27 cellular contexts compared by ENCODE assay signal in genomic region chr1:176271572-176271971, GRCh38.
"Had no signal": no experiment of that assay in that cellular context is flagged by ENCODE, and none has a peak within 500 bp of the region (broad histone marks: within the 10 kb centered on the region; RNA-seq: fewer than 3 reads in every experiment).

No MANE protein-coding gene starts in this region.

- DNase-seq: stimulated activated CD4-positive, alpha-beta T cell treated with anti-CD3 and anti-CD28 coated beads, Interleukin-2, amount 100 ng/mL, for 48 hours; stimulated activated CD4-positive, alpha-beta T cell treated with anti-CD3 and anti-CD28 coated beads, Interleukin-4, amount 100 ng/mL, for 1 hour; stimulated activated CD4-positive, alpha-beta T cell treated with anti-CD3 and anti-CD28 coated beads, Interleukin-4, amount 100 ng/mL, for 24 hours; stimulated activated CD4-positive, alpha-beta T cell treated with anti-CD3 and anti-CD28 coated beads, Interleukin-4, amount 100 ng/mL, for 4 hours; stimulated activated CD8-positive, alpha-beta memory T cell treated with anti-CD3 and anti-CD28 coated beads, Interleukin-4, amount 100 ng/mL, for 48 hours; stimulated activated naive B cell treated with anti-CD40 and anti-IgM and Interleukin-4, amounts not matched to agents 10 μg/mL and 1 μg/mL and 100 μg/mL, for 72 hours; stimulated activated naive CD4-positive, alpha-beta T cell; stimulated activated naive CD4-positive, alpha-beta T cell treated with Interleukin-2 at 50 U/mL for 16 hours; stimulated activated naive CD8-positive, alpha-beta T cell treated with anti-CD3 and anti-CD28 coated beads, Interleukin-15, amount 100 ng/mL, for 72 hours; stimulated activated naive CD8-positive, alpha-beta T cell treated with anti-CD3 and anti-CD28 coated beads, Interleukin-15, Interleukin-2, amounts not matched to agents 100 U/mL and 50 U/mL, for 24 hours; stomach; substantia nigra; testis; thyroid gland; tibial artery; transverse colon; upper lobe of left lung; upper lobe of right lung; uterus had no signal

- H3K4me3 Mint-ChIP-seq: stimulated activated effector memory CD8-positive, alpha-beta T cell treated with anti-CD3 and anti-CD28 coated beads, Interleukin-12 subunit alpha, Interleukin-12 subunit beta, amount 100 ng/mL, for 72 hours; stimulated activated memory B cell treated with anti-CD40 and anti-IgM and Interleukin-4, amounts not matched to agents 10 μg/mL and 1 μg/mL and 100 μg/mL, for 72 hours; stimulated activated naive B cell treated with anti-CD40 and anti-IgM and Interleukin-4, amounts not matched to agents 10 μg/mL and 1 μg/mL and 100 μg/mL, for 72 hours; stimulated activated naive CD8-positive, alpha-beta T cell treated with anti-CD3 and anti-CD28 coated beads, Interleukin-15, amount 100 ng/mL, for 72 hours; stimulated activated naive CD8-positive, alpha-beta T cell treated with anti-CD3 and anti-CD28 coated beads, Interleukin-15, Interleukin-2, amounts not matched to agents 100 ng/mL and 50 ng/mL, for 24 hours; type B pancreatic cell had no signal

- H3K27ac ChIP-seq: stomach, suprapubic skin, testis, thoracic aorta, thyroid gland, tibial artery, tibial nerve, transverse colon, upper lobe of left lung, upper lobe of right lung, uterus, vagina had no signal

- H3K27ac Mint-ChIP-seq: stimulated activated effector memory CD8-positive, alpha-beta T cell treated with anti-CD3 and anti-CD28 coated beads, Interleukin-12 subunit alpha, Interleukin-12 subunit beta, amount 100 ng/mL, for 72 hours; stimulated activated memory B cell treated with anti-CD40 and anti-IgM and Interleukin-4, amounts not matched to agents 10 μg/mL and 1 μg/mL and 100 μg/mL, for 72 hours; stimulated activated naive B cell treated with anti-CD40 and anti-IgM and Interleukin-4, amounts not matched to agents 10 μg/mL and 1 μg/mL and 100 μg/mL, for 72 hours; stimulated activated naive CD8-positive, alpha-beta T cell treated with anti-CD3 and anti-CD28 coated beads, Interleukin-15, amount 100 ng/mL, for 72 hours; stimulated activated naive CD8-positive, alpha-beta T cell treated with anti-CD3 and anti-CD28 coated beads, Interleukin-15, Interleukin-2, amounts not matched to agents 100 ng/mL and 50 ng/mL, for 24 hours; type B pancreatic cell had no signal

- H3K4me1 ChIP-seq: stomach, suprapubic skin, testis, thyroid gland, tibial artery, tibial nerve, transverse colon, upper lobe of left lung, upper lobe of right lung, uterus, vagina had no signal

- H3K27me3 ChIP-seq: stomach, suprapubic skin, testis, thyroid gland, tibial artery, tibial nerve, transverse colon, upper lobe of left lung, upper lobe of right lung, uterus, vagina had no signal

- H3K36me3 ChIP-seq: stomach, suprapubic skin, thoracic aorta, thyroid gland, tibial artery, tibial nerve, transverse colon, upper lobe of left lung, upper lobe of right lung, uterus, vagina had no signal

- ATAC-seq: stimulated activated effector memory CD8-positive, alpha-beta T cell treated with anti-CD3 and anti-CD28 coated beads, Interleukin-12 subunit alpha, Interleukin-12 subunit beta, amount 100 ng/mL, for 72 hours; stimulated activated memory B cell treated with anti-CD40 and anti-IgM and Interleukin-4, amounts not matched to agents 10 μg/mL and 1 μg/mL and 100 μg/mL, for 72 hours; stimulated activated naive CD8-positive, alpha-beta T cell treated with anti-CD3 and anti-CD28 coated beads, Interleukin-15, amount 100 ng/mL, for 72 hours; stimulated activated naive CD8-positive, alpha-beta T cell treated with anti-CD3 and anti-CD28 coated beads, Interleukin-15, Interleukin-2, amounts not matched to agents 100 U/mL and 50 U/mL, for 24 hours; upper lobe of right lung had no signal

- H3K27me3 Mint-ChIP-seq: stimulated activated memory B cell treated with anti-CD40 and anti-IgM and Interleukin-4, amounts not matched to agents 10 μg/mL and 1 μg/mL and 100 μg/mL, for 72 hours; stimulated activated naive B cell treated with anti-CD40 and anti-IgM and Interleukin-4, amounts not matched to agents 10 μg/mL and 1 μg/mL and 100 μg/mL, for 72 hours; stimulated activated naive CD8-positive, alpha-beta T cell treated with anti-CD3 and anti-CD28 coated beads, Interleukin-15, amount 100 ng/mL, for 72 hours; stimulated activated naive CD8-positive, alpha-beta T cell treated with anti-CD3 and anti-CD28 coated beads, Interleukin-15, Interleukin-2, amounts not matched to agents 100 ng/mL and 50 ng/mL, for 24 hours; type B pancreatic cell had no signal

- H3K36me3 Mint-ChIP-seq: stimulated activated effector memory CD8-positive, alpha-beta T cell treated with anti-CD3 and anti-CD28 coated beads, Interleukin-12 subunit alpha, Interleukin-12 subunit beta, amount 100 ng/mL, for 72 hours; stimulated activated memory B cell treated with anti-CD40 and anti-IgM and Interleukin-4, amounts not matched to agents 10 μg/mL and 1 μg/mL and 100 μg/mL, for 72 hours; stimulated activated naive B cell treated with anti-CD40 and anti-IgM and Interleukin-4, amounts not matched to agents 10 μg/mL and 1 μg/mL and 100 μg/mL, for 72 hours; type B pancreatic cell had no signal

- H3K9me3 Mint-ChIP-seq: stimulated activated effector memory CD8-positive, alpha-beta T cell treated with anti-CD3 and anti-CD28 coated beads, Interleukin-12 subunit alpha, Interleukin-12 subunit beta, amount 100 ng/mL, for 72 hours; stimulated activated memory B cell treated with anti-CD40 and anti-IgM and Interleukin-4, amounts not matched to agents 10 μg/mL and 1 μg/mL and 100 μg/mL, for 72 hours; stimulated activated naive B cell treated with anti-CD40 and anti-IgM and Interleukin-4, amounts not matched to agents 10 μg/mL and 1 μg/mL and 100 μg/mL, for 72 hours; stimulated activated naive CD8-positive, alpha-beta T cell treated with anti-CD3 and anti-CD28 coated beads, Interleukin-15, amount 100 ng/mL, for 72 hours; stimulated activated naive CD8-positive, alpha-beta T cell treated with anti-CD3 and anti-CD28 coated beads, Interleukin-15, Interleukin-2, amounts not matched to agents 100 ng/mL and 50 ng/mL, for 24 hours; type B pancreatic cell had no signal

- H3K4me1 Mint-ChIP-seq: stimulated activated effector memory CD8-positive, alpha-beta T cell treated with anti-CD3 and anti-CD28 coated beads, Interleukin-12 subunit alpha, Interleukin-12 subunit beta, amount 100 ng/mL, for 72 hours; stimulated activated memory B cell treated with anti-CD40 and anti-IgM and Interleukin-4, amounts not matched to agents 10 μg/mL and 1 μg/mL and 100 μg/mL, for 72 hours; stimulated activated naive CD8-positive, alpha-beta T cell treated with anti-CD3 and anti-CD28 coated beads, Interleukin-15, amount 100 ng/mL, for 72 hours had no signal

- H3K9me3 ChIP-seq: suprapubic skin, testis, thoracic aorta, thyroid gland, tibial artery, transverse colon, upper lobe of left lung, uterus, vagina had no signal

- H3K4me3 ChIP-seq: stomach, suprapubic skin, testis, thoracic aorta, thyroid gland, tibial artery, tibial nerve, transverse colon, upper lobe of left lung, upper lobe of right lung, uterus, vagina had no signal
